Comparison of ENCODE assay signal across 16 cellular contexts in genomic region chr5:139377226-139377625, GRCh38. TPM values are rescaled to one million over a fixed set of nuclear protein-coding genes. Genes with fewer than 3 reads are reported as not detected.
"Had no signal": no experiment of that assay in that cellular context is flagged by ENCODE, and none has a peak within 500 bp of the region (broad histone marks: within the 10 kb centered on the region; RNA-seq: fewer than 3 reads in every experiment).

No MANE protein-coding gene starts in this region.

- DNase-seq: activated CD4-positive, alpha-beta T cell treated with anti-CD3 and anti-CD28 coated beads, Interleukin-2, amount 10 ng/mL, durations not matched to agents 7 days and 5 days; activated CD4-positive, CD25-positive, alpha-beta regulatory T cell; activated CD8-positive, alpha-beta memory T cell treated with anti-CD3 and anti-CD28 coated beads for 24 hours; activated T-cell treated with anti-CD3 and anti-CD28 coated beads, Interleukin-2, amount 50 U/mL, for 1 hour; caudate nucleus; effector memory CD8-positive, alpha-beta T cell; stimulated activated CD4-positive, alpha-beta T cell treated with anti-CD3 and anti-CD28 coated beads, Interleukin-1b, Interleukin-23, amount 100 ng/mL, for 48 hours had no signal

- ATAC-seq: effector memory CD8-positive, alpha-beta T cell; gastroesophageal sphincter; stimulated activated memory B cell treated with anti-CD40 and anti-IgM and Interleukin-4, amounts not matched to agents 10 μg/mL and 1 μg/mL and 100 μg/mL, for 72 hours had no signal

- H3K27ac Mint-ChIP-seq: activated CD4-positive, alpha-beta T cell treated with anti-CD3 and anti-CD28 coated beads, Interleukin-2, amount 10 ng/mL, durations not matched to agents 7 days and 5 days; dendritic cell treated with granulocyte-macrophage colony-stimulating factor and Interleukin-4, amounts not matched to agents 40 ng/mL and 50 ng/mL, for 4 days; effector memory CD8-positive, alpha-beta T cell; stimulated activated memory B cell treated with anti-CD40 and anti-IgM and Interleukin-4, amounts not matched to agents 10 μg/mL and 1 μg/mL and 100 μg/mL, for 72 hours; T-helper 1 cell treated with Interleukin-12 subunit alpha and Interleukin-12 subunit beta and Interleukin-4 antibody, amounts not matched to agents 30 μg/mL and 1 μg/mL, for 36 hours had no signal

- H3K4me3 ChIP-seq: gastroesophageal sphincter, right atrium auricular region, tibial nerve had no signal

- H3K27ac ChIP-seq: gastroesophageal sphincter, right atrium auricular region, tibial nerve had no signal

- H3K27me3 Mint-ChIP-seq: activated CD4-positive, alpha-beta T cell treated with anti-CD3 and anti-CD28 coated beads, Interleukin-2, amount 10 ng/mL, durations not matched to agents 7 days and 5 days; effector memory CD8-positive, alpha-beta T cell; stimulated activated memory B cell treated with anti-CD40 and anti-IgM and Interleukin-4, amounts not matched to agents 10 μg/mL and 1 μg/mL and 100 μg/mL, for 72 hours had no signal

- H3K27me3 ChIP-seq: gastroesophageal sphincter, right atrium auricular region, tibial nerve had no signal

- H3K4me3 Mint-ChIP-seq: activated CD4-positive, alpha-beta T cell treated with anti-CD3 and anti-CD28 coated beads, Interleukin-2, amount 10 ng/mL, durations not matched to agents 7 days and 5 days; dendritic cell treated with granulocyte-macrophage colony-stimulating factor and Interleukin-4, amounts not matched to agents 40 ng/mL and 50 ng/mL, for 4 days; effector memory CD8-positive, alpha-beta T cell; stimulated activated memory B cell treated with anti-CD40 and anti-IgM and Interleukin-4, amounts not matched to agents 10 μg/mL and 1 μg/mL and 100 μg/mL, for 72 hours; T-helper 1 cell treated with Interleukin-12 subunit alpha and Interleukin-12 subunit beta and Interleukin-4 antibody, amounts not matched to agents 30 μg/mL and 1 μg/mL, for 36 hours had no signal

- H3K9me3 Mint-ChIP-seq: activated CD4-positive, alpha-beta T cell treated with anti-CD3 and anti-CD28 coated beads, Interleukin-2, amount 10 ng/mL, durations not matched to agents 7 days and 5 days; dendritic cell treated with granulocyte-macrophage colony-stimulating factor and Interleukin-4, amounts not matched to agents 40 ng/mL and 50 ng/mL, for 4 days; effector memory CD8-positive, alpha-beta T cell; stimulated activated memory B cell treated with anti-CD40 and anti-IgM and Interleukin-4, amounts not matched to agents 10 μg/mL and 1 μg/mL and 100 μg/mL, for 72 hours; T-helper 1 cell treated with Interleukin-12 subunit alpha and Interleukin-12 subunit beta and Interleukin-4 antibody, amounts not matched to agents 30 μg/mL and 1 μg/mL, for 36 hours had no signal

- H3K9me3 ChIP-seq: gastroesophageal sphincter, right atrium auricular region, tibial nerve had no signal

- H3K36me3 ChIP-seq: right atrium auricular region had no signal

RNA-seq across cellular contexts. Expression of gene SLC23A1, which starts 5.9 kb away (rescaled TPM):
- total RNA-seq: epithelial cell of proximal tubule, gastroesophageal sphincter, kidney epithelial cell, right atrium auricular region, tibial nerve had no signal

RNA-seq across cellular contexts. Expression of gene MZB1, which starts 12.5 kb away (rescaled TPM):
- total RNA-seq: epithelial cell of proximal tubule, kidney epithelial cell, lower leg skin had no signal
